ENCODE assay signal across 13 cellular contexts in genomic region chr6:117169781-117170281, GRCh38.
A peak's percentile ranks its signal among the peaks of the same experiment; 100 is the strongest.
DNase-seq lines count a peak whose midpoint lies in the region; ATAC-seq and TF ChIP-seq lines count a peak whose summit lies in the region.
"Had no signal": no experiment of that assay in that cellular context is flagged by ENCODE, and none has a peak within 500 bp of the region (broad histone marks: within the 10 kb centered on the region; RNA-seq: fewer than 3 reads in every experiment).

No MANE protein-coding gene starts in this region.

- H3K4me3 ChIP-seq in SJSA1 (no peak overlapping the region), skeletal muscle satellite cell (ENCODE audit: low read length) (no peak overlapping the region)
- H3K4me3 ChIP-seq: SK-N-MC had no signal

- peaks cover 7% of the 10 kb centered on the region; the same call in 1 of the 2 replicates for H3K36me3 Mint-ChIP-seq in WTC11
- H3K36me3 Mint-ChIP-seq: CD8-positive, alpha-beta T cell had no signal

- peaks cover under 1% of the 10 kb centered on the region for H3K9me3 Mint-ChIP-seq in WTC11

- H3K4me3 Mint-ChIP-seq in WTC11: no peak overlapping the region
- H3K4me3 Mint-ChIP-seq: CD8-positive, alpha-beta T cell had no signal

- peak overlapping the region; percentile 87 for H3K27ac ChIP-seq in SJSA1
- H3K27ac ChIP-seq: SK-N-MC had no signal

- H3K9me3 ChIP-seq in SJSA1 (replicated peaks) (no peaks in the 10 kb centered on the region), skeletal muscle satellite cell (replicated peaks; ENCODE audit: low read length) (no peaks in the 10 kb centered on the region)
- H3K9me3 ChIP-seq: BE2C had no signal

- CTCF ChIA-PET in WTC11 (lab: Charles Lee): interaction anchor here (0.7 kb wide), 2 partner anchors 98 to 184 kb away, joined by 3 read pairs; no protein-coding TSS in a partner anchor

- H3K27ac Mint-ChIP-seq in WTC11: no peak overlapping the region
- H3K27ac Mint-ChIP-seq: CD8-positive, alpha-beta T cell had no signal

- DNase-seq in ELR (ENCODE audit: low read depth) (peak; percentile 9), SJSA1 (ENCODE audit: low read depth in 1 of 2, low spot score in 2 of 2) (peak in 1 of 2 experiments; percentile 91), iris pigment epithelial cell (ENCODE audit: low read depth) (peak; percentile 7), WTC11 (ENCODE audit: low spot score) (no peak)
- DNase-seq in activated CD8-positive, alpha-beta memory T cell treated with anti-CD3 and anti-CD28 coated beads, Interleukin-2, amount 50 U/mL, for 4 hours: no peak
- DNase-seq: BE2C; CD8-positive, alpha-beta T cell; Karpas-422; NCI-H1436 treated with DMSO at 0.1 percent for 48 hours; NCI-H345 had no signal

- H3K27me3 Mint-ChIP-seq in WTC11 (ENCODE audit: low read depth): no peaks in the 10 kb centered on the region

- H3K4me1 Mint-ChIP-seq in WTC11: peaks cover 3% of the 10 kb centered on the region; the same call in 1 of the 2 replicates

- POLR2A ChIA-PET in WTC11 (lab: Charles Lee): no interaction called here

- no peaks in the 10 kb centered on the region for H3K27me3 ChIP-seq in SJSA1 (replicated peaks)
- no peaks in the 10 kb centered on the region for H3K27me3 ChIP-seq in skeletal muscle satellite cell (ENCODE audit: control insufficient read depth, insufficient read depth, low read length)
- H3K27me3 ChIP-seq: BE2C had no signal

- H3K4me1 ChIP-seq in SJSA1 (replicated peaks) (peaks cover 60% of the 10 kb centered on the region), skeletal muscle satellite cell (ENCODE audit: control insufficient read depth, insufficient read depth, low read length) (peaks cover 34% of the 10 kb centered on the region)
- H3K4me1 ChIP-seq: BE2C had no signal

- peak overlapping the region; percentile 68 for H3K9ac ChIP-seq in skeletal muscle satellite cell (ENCODE audit: low read depth, low read length)

- peak overlapping the region; percentile 38 for H3K4me2 ChIP-seq in skeletal muscle satellite cell (ENCODE audit: low read length)

- no peaks in the 10 kb centered on the region for H3K36me3 ChIP-seq in SJSA1
- H3K36me3 ChIP-seq in skeletal muscle satellite cell (ENCODE audit: insufficient read depth, low read length): no peaks in the 10 kb centered on the region
- H3K36me3 ChIP-seq: BE2C had no signal

- TF ChIP-seq CTCF in WTC11 (IDR thresholded peaks at IDR 0.05): no peak

- no peak for ATAC-seq in GM18907 (IDR thresholded peaks at IDR 0.05; ENCODE audit: unreplicated experiment)
- ATAC-seq in WTC11: no peak
- ATAC-seq: CD8-positive, alpha-beta T cell had no signal

TF ChIP-seq in WTC11, 78 proteins besides CTCF, POLR2A, EP300 and RAD21:
- TF ChIP-seq PRDM15 (CRISPR knock-in tag; IDR thresholded peaks at IDR 0.05) (no peak), ESRRA (CRISPR knock-in tag; IDR thresholded peaks at IDR 0.05; ENCODE audit: borderline replicate concordance) (no peak), JUN (CRISPR knock-in tag; IDR thresholded peaks at IDR 0.05) (no peak)

Comparison
In these comparisons a context has a peak if more than half of its experiments do, and no peak if none do; other contexts are left out.
1. DNase-seq: peak in ELR (single experiment) and iris pigment epithelial cell (single experiment); none in activated CD8-positive, alpha-beta memory T cell treated with anti-CD3 and anti-CD28 coated beads, Interleukin-2, amount 50 U/mL, for 4 hours (single experiment) and WTC11 (single experiment).